Comparison of ENCODE assay signal across 1 cellular context in genomic region chr3:42660131-42660715, GRCh38.
TF ChIP-seq lines count a peak whose summit lies in the region.

No MANE protein-coding gene starts in this region.

TF ChIP-seq in K562, 482 proteins besides CTCF, POLR2A, EP300 and RAD21:
- TF ChIP-seq RBFOX2 (IDR thresholded peaks at IDR 0.05; ENCODE audit: low read depth, low read length) (peak; percentile 30; the same call in 1 of the 2 replicates), NR1H2 (CRISPR knock-in tag; IDR thresholded peaks at IDR 0.05) (no peak), KDM5B (IDR thresholded peaks at IDR 0.05; ENCODE audit: insufficient replicate concordance, low read depth, low read length) (no peak), ZNF263 (CRISPR knock-in tag; IDR thresholded peaks at IDR 0.05; ENCODE audit: borderline replicate concordance) (peak; percentile 54; the same call in 1 of the 2 replicates), PRMT5 (CRISPR knock-in tag; IDR thresholded peaks at IDR 0.05) (no peak), ZFX (CRISPR knock-in tag; IDR thresholded peaks at IDR 0.05) (no peak), XRCC5 (IDR thresholded peaks at IDR 0.05; ENCODE audit: low read depth, low read length) (no peak), KLF10 (CRISPR knock-in tag; IDR thresholded peaks at IDR 0.05) (no peak), ELK1 (CRISPR knock-in tag; IDR thresholded peaks at IDR 0.05) (no peak)
TF ChIP-seq in K562: peak in this region for 2.
